ENCODE assay signal across 8 cellular contexts in the genomic region with DNA sequence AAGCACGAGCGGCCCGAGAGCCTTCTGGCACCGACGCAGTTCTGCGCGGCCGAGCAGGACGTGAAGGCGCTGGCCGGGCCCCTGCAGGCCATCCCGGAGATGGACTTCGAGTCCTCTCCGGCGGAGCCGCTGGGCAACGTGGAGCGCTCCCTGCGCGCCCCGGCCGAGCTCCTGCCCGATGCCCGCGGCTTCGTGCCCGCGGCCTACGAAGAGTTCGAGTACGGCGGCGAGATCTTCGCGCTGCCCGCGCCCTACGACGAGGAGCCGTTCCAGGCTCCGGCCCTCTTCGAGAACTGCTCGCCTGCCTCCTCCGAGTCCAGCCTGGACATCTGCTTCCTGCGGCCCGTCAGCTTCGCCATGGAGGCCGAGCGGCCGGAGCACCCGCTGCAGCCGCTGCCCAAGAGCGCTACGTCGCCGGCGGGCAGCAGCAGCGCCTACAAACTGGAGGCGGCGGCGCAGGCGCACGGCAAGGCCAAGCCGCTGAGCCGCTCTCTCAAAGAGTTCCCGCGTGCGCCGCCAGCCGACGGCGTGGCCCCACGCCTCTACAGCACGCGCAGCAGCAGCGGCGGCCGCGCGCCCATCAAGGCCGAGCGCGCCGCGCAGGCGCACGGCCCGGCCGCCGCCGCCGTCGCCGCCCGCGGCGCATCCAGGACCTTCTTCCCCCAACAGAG.
DNase-seq lines count a peak whose midpoint lies in the region; ATAC-seq, FAIRE-seq and TF ChIP-seq lines count a peak whose summit lies in the region.

No MANE protein-coding gene starts in this region.

- no peaks in the 10 kb centered on the region for H3K4me1 ChIP-seq in GM23248 (ENCODE audit: insufficient read depth)
- H3K4me1 ChIP-seq in kidney (ENCODE audit: control insufficient read depth in 1 of 2, insufficient read depth in 1 of 2, low read depth in 1 of 2, low read length in 2 of 2) = peaks cover 0 to 6% of the 10 kb centered on the region in 2 donors

- peaks cover 0 to 4% (median 2%) of the 10 kb centered on the region in 7 donors for H3K9me3 Mint-ChIP-seq in CD14-positive monocyte
- H3K9me3 Mint-ChIP-seq in chondrocyte (ENCODE audit: low read depth) = no peaks in the 10 kb centered on the region

- no peaks in the 10 kb centered on the region for H4K20me1 ChIP-seq in GM23248 (ENCODE audit: insufficient read depth)

- H3K9ac ChIP-seq in GM23248 (peak overlapping the region; percentile 45; the same call in 1 of the 2 replicates), kidney (ENCODE audit: low read length in 2 of 2) (no peak overlapping the region)

- TF ChIP-seq CTCF in CD14-positive monocyte (IDR thresholded peaks at IDR 0.05) (peak; percentile 17), chondrocyte (IDR thresholded peaks at IDR 0.05) (no peak), kidney (IDR thresholded peaks at IDR 0.05; ENCODE audit: borderline replicate concordance, extremely low read depth, insufficient read depth) (peak; percentile 25)

- WGBS in GM23248 (ENCODE audit: low coverage in 1 of 2, low lambda C conversion rate in 2 of 2, missing lambda C conversion rate in 2 of 2), 2 experiments = 12 to 16% methylated on average over 94 to 95 of the region's 97 CpGs

- H3K27me3 Mint-ChIP-seq in CD14-positive monocyte (ENCODE audit: low read depth in 3 of 3) (peaks cover 3 to 31% (median 20%) of the 10 kb centered on the region in 3 donors), chondrocyte (ENCODE audit: low read depth) (no peaks in the 10 kb centered on the region)

- H2AFZ ChIP-seq in GM23248 = peak overlapping the region; percentile 90

- no peak for FAIRE-seq in kidney (lab: Jason Lieb, UNC)

- H3K9me2 ChIP-seq in GM23248 (ENCODE audit: insufficient read depth) = no peaks in the 10 kb centered on the region

- no peaks in the 10 kb centered on the region for H3F3A ChIP-seq in GM23248 (ENCODE audit: insufficient read depth)

- H3K4me3 Mint-ChIP-seq in CD14-positive monocyte = peak overlapping the region; percentile 74 to 84
- H3K4me3 Mint-ChIP-seq in chondrocyte (ENCODE audit: unreplicated experiment) = peak overlapping the region; percentile 46

- ATAC-seq in GM21360 (IDR thresholded peaks at IDR 0.05; ENCODE audit: unreplicated experiment) = no peak
- ATAC-seq in HG03095 (IDR thresholded peaks at IDR 0.05; ENCODE audit: unreplicated experiment) = no peak

- no peaks in the 10 kb centered on the region for H3K27me3 ChIP-seq in GM23248 (replicated peaks; ENCODE audit: insufficient read depth)

- H3K9me3 ChIP-seq in GM23248 (ENCODE audit: low read depth) (no peaks in the 10 kb centered on the region), kidney (ENCODE audit: control insufficient read depth in 1 of 2, low read length in 2 of 2) (no peaks in the 10 kb centered on the region)

- peaks cover 0 to 2% of the 10 kb centered on the region in 2 donors for H3K36me3 Mint-ChIP-seq in CD14-positive monocyte
- peaks cover 1% of the 10 kb centered on the region for H3K36me3 Mint-ChIP-seq in chondrocyte (ENCODE audit: low read depth)

- H3K27ac ChIP-seq in GM23248 (no peak overlapping the region), kidney (ENCODE audit: low read depth in 2 of 2, low read length in 2 of 2) (no peak overlapping the region)

- H3K4me3 ChIP-seq in GM23248 (peak overlapping the region; percentile 66), kidney (ENCODE audit: low read length in 2 of 2) (peak overlapping the region; percentile 36 to 55)

- intact Hi-C loops in CD14-positive monocyte (cut with micrococcal nuclease) = no loop called here
- intact Hi-C loops in kidney (cut with DNase I) = no loop called here

- DNase-seq in CD14-positive monocyte (ENCODE audit: low spot score) = peak; percentile 74
- DNase-seq in GM23248 = peak; percentile 96
- DNase-seq in activated CD4-positive, CD25-positive, alpha-beta regulatory T cell treated with anti-CD3 and anti-CD28 coated beads, Interleukin-2, amount 50 U/mL, for 16 hours (ENCODE audit: low read depth, low spot score) = peak; percentile 9
- no peak for DNase-seq in chondrocyte (ENCODE audit: low spot score)
- DNase-seq in kidney = peak; percentile 91
- peak; percentile 19 to 30 for DNase-seq in stimulated activated CD4-positive, alpha-beta T cell treated with anti-CD3 and anti-CD28 coated beads, Interleukin-1b, Interleukin-23, amount 100 ng/mL, for 1 hour (ENCODE audit: low read depth in 2 of 2)

- H3K4me2 ChIP-seq in GM23248 (ENCODE audit: unreplicated experiment) = peak overlapping the region; percentile 43

- no peaks in the 10 kb centered on the region for H3K79me2 ChIP-seq in GM23248 (ENCODE audit: insufficient read depth)

- H3K27ac Mint-ChIP-seq in CD14-positive monocyte (no peak overlapping the region), chondrocyte (ENCODE audit: unreplicated experiment) (no peak overlapping the region)

- in situ Hi-C loops in GM23248 (cut with MboI) = no loop called here

- H3K4me1 Mint-ChIP-seq in CD14-positive monocyte (peaks cover 8% of the 10 kb centered on the region), chondrocyte (ENCODE audit: low read depth) (no peaks in the 10 kb centered on the region)

- no peaks in the 10 kb centered on the region for H3K36me3 ChIP-seq in GM23248 (ENCODE audit: low read depth)
- no peaks in the 10 kb centered on the region for H3K36me3 ChIP-seq in kidney (ENCODE audit: control insufficient read depth in 1 of 2, insufficient read depth in 2 of 2, low read length in 2 of 2)
